13 cellular contexts compared by ENCODE assay signal in genomic region chr22:20031732-20032406, GRCh38. TPM values are rescaled to one million over a fixed set of nuclear protein-coding genes. Genes with fewer than 3 reads are reported as not detected.
DNase-seq lines count a peak whose midpoint lies in the region; ATAC-seq and TF ChIP-seq lines count a peak whose summit lies in the region.
"Had no signal": no experiment of that assay in that cellular context is flagged by ENCODE, and none has a peak within 500 bp of the region (broad histone marks: within the 10 kb centered on the region; RNA-seq: fewer than 3 reads in every experiment).

No MANE protein-coding gene starts in this region.

- DNase-seq in COR-L47 (lab: John Stamatoyannopoulos, UW) (peak; percentile 57), LoVo (ENCODE audit: low spot score) (peak; percentile 15), mucosa of descending colon (peak; percentile 70 to 84 (median 80)), GDM1 (lab: John Stamatoyannopoulos, UW) (no peak), T1000 (lab: John Stamatoyannopoulos, UW) (no peak)
- peak; percentile 70 for DNase-seq in activated CD4-positive, alpha-beta memory T cell treated with anti-CD3 and anti-CD28 coated beads for 36 hours
- DNase-seq: hypothalamus, midbrain, NCI-H1694 had no signal

- H3K27ac Mint-ChIP-seq in activated CD4-positive, alpha-beta memory T cell treated with anti-CD3 and anti-CD28 coated beads for 36 hours, result no peak overlapping the region

- H3K27me3 Mint-ChIP-seq in activated CD4-positive, alpha-beta memory T cell treated with anti-CD3 and anti-CD28 coated beads for 36 hours, result no peaks in the 10 kb centered on the region

- POLR2A ChIA-PET in activated CD4-positive, alpha-beta memory T cell treated with anti-CD3 and anti-CD28 coated beads for 36 hours (lab: Charles Lee), result interaction anchor here (1.4 kb wide), 1 partner anchor 10 kb away, joined by 4 read pairs; the partner anchor contains the start of gene TANGO2

- peaks cover 22% of the 10 kb centered on the region for H3K4me1 Mint-ChIP-seq in activated CD4-positive, alpha-beta memory T cell treated with anti-CD3 and anti-CD28 coated beads for 36 hours (ENCODE audit: low read depth)

- CTCF ChIA-PET in activated CD4-positive, alpha-beta memory T cell treated with anti-CD3 and anti-CD28 coated beads for 36 hours (lab: Charles Lee), result no interaction called here

- no peak overlapping the region for H3K4me3 ChIP-seq in mucosa of descending colon
- H3K4me3 ChIP-seq: GM12878, vagina had no signal

- no peak for TF ChIP-seq CTCF in mucosa of descending colon (IDR thresholded peaks at IDR 0.05)

- no peaks in the 10 kb centered on the region for H3K36me3 ChIP-seq in mucosa of descending colon (ENCODE audit: low read depth)
- H3K36me3 ChIP-seq: vagina had no signal

- no peaks in the 10 kb centered on the region for H3K9me3 ChIP-seq in mucosa of descending colon
- H3K9me3 ChIP-seq: vagina had no signal

- H3K9me3 Mint-ChIP-seq in activated CD4-positive, alpha-beta memory T cell treated with anti-CD3 and anti-CD28 coated beads for 36 hours, result no peaks in the 10 kb centered on the region

- no peak overlapping the region for H3K4me3 Mint-ChIP-seq in activated CD4-positive, alpha-beta memory T cell treated with anti-CD3 and anti-CD28 coated beads for 36 hours

- ATAC-seq in mucosa of descending colon (peak; percentile 96), GM18502 (IDR thresholded peaks at IDR 0.05; ENCODE audit: poor library complexity, unreplicated experiment) (no peak), HG02938 (IDR thresholded peaks at IDR 0.05; ENCODE audit: unreplicated experiment) (no peak)
- ATAC-seq: GM12878 had no signal

- intact Hi-C loops in activated CD4-positive, alpha-beta memory T cell treated with anti-CD3 and anti-CD28 coated beads for 36 hours (cut with micrococcal nuclease), result no loop called here
- intact Hi-C loops in mucosa of descending colon (cut with DNase I, micrococcal nuclease), result no loop called here

- H3K36me3 Mint-ChIP-seq in activated CD4-positive, alpha-beta memory T cell treated with anti-CD3 and anti-CD28 coated beads for 36 hours, result peaks cover 3% of the 10 kb centered on the region

- H3K4me1 ChIP-seq in mucosa of descending colon (ENCODE audit: low read depth), result no peaks in the 10 kb centered on the region

RNA-seq across cellular contexts. Expression of gene TANGO2, which starts 11.0 kb away (rescaled TPM):
- total RNA-seq in activated CD4-positive, alpha-beta memory T cell treated with anti-CD3 and anti-CD28 coated beads for 36 hours, result 10 to 100 TPM; 20.7 to 23.6 TPM
- 10 to 100 TPM; 17.5 to 29.7 (median 27.6) TPM for total RNA-seq in mucosa of descending colon

RNA-seq across cellular contexts. Expression of gene ARVCF, which starts 15.2 kb away (rescaled TPM):
- 1 to 10 TPM; 1.5 to 2.4 TPM for total RNA-seq in activated CD4-positive, alpha-beta memory T cell treated with anti-CD3 and anti-CD28 coated beads for 36 hours
- total RNA-seq in mucosa of descending colon, result 10 to 100 TPM; 11.2 to 15.3 (median 15.1) TPM

RNA-seq across cellular contexts. Expression of gene DGCR8, which starts 48.2 kb away (rescaled TPM):
- total RNA-seq in activated CD4-positive, alpha-beta memory T cell treated with anti-CD3 and anti-CD28 coated beads for 36 hours, result 10 to 100 TPM; 33.4 to 34.3 TPM
- 10 to 100 TPM; 39.0 to 48.8 (median 48.4) TPM for total RNA-seq in mucosa of descending colon

Comparison
In these comparisons a context has a peak if more than half of its experiments do, and no peak if none do; other contexts are left out.
1. DNase-seq: peak in COR-L47 (single experiment), LoVo (single experiment), activated CD4-positive, alpha-beta memory T cell treated with anti-CD3 and anti-CD28 coated beads for 36 hours (single experiment) and mucosa of descending colon (3 of 3); none in GDM1 (single experiment) and T1000 (single experiment).